ENCODE assay signal across 8 cellular contexts in the genomic region with DNA sequence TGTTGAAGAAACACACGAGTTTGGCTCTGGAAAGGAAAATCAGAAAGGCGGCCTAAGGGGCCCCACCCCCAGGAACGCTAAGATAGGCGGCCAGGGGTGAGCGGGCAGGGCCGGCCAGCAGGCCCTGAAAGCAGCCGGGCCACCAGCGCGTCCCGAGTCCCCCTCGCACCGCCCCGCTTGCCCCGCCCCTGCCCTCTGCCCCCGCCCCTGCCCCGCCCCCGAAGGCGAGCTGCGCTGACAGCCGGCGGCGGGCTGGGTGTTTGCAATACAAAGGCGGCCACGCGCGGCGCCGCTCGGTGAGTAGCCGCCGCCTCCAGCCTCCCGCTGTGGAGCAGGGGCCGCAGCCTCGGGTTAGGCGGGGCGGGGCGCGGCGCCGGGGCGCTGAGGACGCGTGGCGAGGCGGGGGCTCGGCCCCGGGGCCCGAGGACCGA. TPM values are rescaled to one million over a fixed set of nuclear protein-coding genes. Genes with fewer than 3 reads are reported as not detected.
DNase-seq lines count a peak whose midpoint lies in the region; ATAC-seq and TF ChIP-seq lines count a peak whose summit lies in the region.

A gene with protein sequence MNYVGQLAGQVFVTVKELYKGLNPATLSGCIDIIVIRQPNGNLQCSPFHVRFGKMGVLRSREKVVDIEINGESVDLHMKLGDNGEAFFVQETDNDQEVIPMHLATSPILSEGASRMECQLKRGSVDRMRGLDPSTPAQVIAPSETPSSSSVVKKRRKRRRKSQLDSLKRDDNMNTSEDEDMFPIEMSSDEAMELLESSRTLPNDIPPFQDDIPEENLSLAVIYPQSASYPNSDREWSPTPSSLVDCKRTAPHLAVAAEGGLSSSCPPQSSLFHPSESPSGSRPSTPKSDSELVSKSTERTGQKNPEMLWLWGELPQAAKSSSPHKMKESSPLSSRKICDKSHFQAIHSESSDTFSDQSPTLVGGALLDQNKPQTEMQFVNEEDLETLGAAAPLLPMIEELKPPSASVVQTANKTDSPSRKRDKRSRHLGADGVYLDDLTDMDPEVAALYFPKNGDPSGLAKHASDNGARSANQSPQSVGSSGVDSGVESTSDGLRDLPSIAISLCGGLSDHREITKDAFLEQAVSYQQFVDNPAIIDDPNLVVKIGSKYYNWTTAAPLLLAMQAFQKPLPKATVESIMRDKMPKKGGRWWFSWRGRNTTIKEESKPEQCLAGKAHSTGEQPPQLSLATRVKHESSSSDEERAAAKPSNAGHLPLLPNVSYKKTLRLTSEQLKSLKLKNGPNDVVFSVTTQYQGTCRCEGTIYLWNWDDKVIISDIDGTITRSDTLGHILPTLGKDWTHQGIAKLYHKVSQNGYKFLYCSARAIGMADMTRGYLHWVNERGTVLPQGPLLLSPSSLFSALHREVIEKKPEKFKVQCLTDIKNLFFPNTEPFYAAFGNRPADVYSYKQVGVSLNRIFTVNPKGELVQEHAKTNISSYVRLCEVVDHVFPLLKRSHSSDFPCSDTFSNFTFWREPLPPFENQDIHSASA (plus strand): TSS at position 257 of the 431 bp plus-strand sequence. CDS start 18,910 bp downstream, outside the sequence.

- in situ Hi-C loops in KBM-7 (cut with MboI; ENCODE audit: low pct_unique_long_range_greater_than_20kb, low sequenced_read_pairs), result no loop called here

- intact Hi-C loops in activated T-helper 2 cell treated with anti-CD3 and anti-CD28 coated beads, Interferon-gamma antibody, Interleukin-2, Interleukin-4, amounts not matched to agents 10 μg/mL and 5 μg/mL and 100 μg/mL, durations not matched to agents 14 hours and 24 hours and 36 hours (cut with micrococcal nuclease), result loop anchor here (1.0 to 10.0 kb wide), 4 partner anchors 8 to 932 kb away; a partner anchor contains a TSS
- intact Hi-C loops in natural killer cell (cut with micrococcal nuclease), result loop anchor here (1.0 to 5.0 kb wide), 2 partner anchors 29 to 54 kb away; no protein-coding TSS in a partner anchor

- peak within 1 kb of the TSS; percentile 83 for H3K27ac Mint-ChIP-seq in activated T-helper 2 cell treated with anti-CD3 and anti-CD28 coated beads, Interferon-gamma antibody, Interleukin-2, Interleukin-4, amounts not matched to agents 10 μg/mL and 5 μg/mL and 100 μg/mL, durations not matched to agents 14 hours and 24 hours and 36 hours
- peak within 1 kb of the TSS; percentile 93 to 94 for H3K27ac Mint-ChIP-seq in natural killer cell

- H3K4me3 ChIP-seq in fibroblast of mammary gland (ENCODE audit: control insufficient read depth, low read depth, low read length), result peak within 1 kb of the TSS; percentile 92

- DNase-seq in DMS79 (lab: John Stamatoyannopoulos, UW), result peak; percentile 69
- peak; percentile 49 for DNase-seq in KBM-7
- peak; percentile 93 for DNase-seq in RWPE1 (ENCODE audit: low spot score)
- DNase-seq in activated T-helper 2 cell treated with anti-CD3 and anti-CD28 coated beads, Interferon-gamma antibody, Interleukin-2, Interleukin-4, amounts not matched to agents 10 μg/mL and 5 μg/mL and 100 μg/mL, durations not matched to agents 14 hours and 24 hours and 36 hours (ENCODE audit: low spot score), result peak; percentile 81
- DNase-seq in fibroblast of mammary gland (ENCODE audit: low read depth), result peak; percentile 76
- DNase-seq in natural killer cell, result peak; percentile 86
- DNase-seq in stimulated activated naive CD4-positive, alpha-beta T cell (lab: John Stamatoyannopoulos, UW), result peak; percentile 76 to 90 (median 84)

- H3K4me3 Mint-ChIP-seq in activated T-helper 2 cell treated with anti-CD3 and anti-CD28 coated beads, Interferon-gamma antibody, Interleukin-2, Interleukin-4, amounts not matched to agents 10 μg/mL and 5 μg/mL and 100 μg/mL, durations not matched to agents 14 hours and 24 hours and 36 hours (ENCODE audit: low read depth), result peak within 1 kb of the TSS; percentile 94
- peak within 1 kb of the TSS; percentile 95 for H3K4me3 Mint-ChIP-seq in natural killer cell

- peaks cover 77% of the 10 kb centered on the region for H3K4me1 Mint-ChIP-seq in activated T-helper 2 cell treated with anti-CD3 and anti-CD28 coated beads, Interferon-gamma antibody, Interleukin-2, Interleukin-4, amounts not matched to agents 10 μg/mL and 5 μg/mL and 100 μg/mL, durations not matched to agents 14 hours and 24 hours and 36 hours (ENCODE audit: low read depth)
- peaks cover 62 to 64% of the 10 kb centered on the region in 2 donors for H3K4me1 Mint-ChIP-seq in natural killer cell

- 0 out of 2 replicates have a peak, but pooled peaks have one; percentile 22 for TF ChIP-seq CTCF in RWPE1 (conservative IDR thresholded peaks at IDR 0.05; ENCODE audit: low read depth)
- TF ChIP-seq CTCF in fibroblast of mammary gland (conservative IDR thresholded peaks at IDR 0.05; ENCODE audit: control insufficient read depth, insufficient read depth, low read depth, low read length), result no peak
- no peak for TF ChIP-seq CTCF in natural killer cell (IDR thresholded peaks at IDR 0.05)

- POLR2A ChIA-PET in RWPE1 (lab: Yijun Ruan, JAX; ENCODE audit: low non-redundant PET), result no interaction called here

- no peaks in the 10 kb centered on the region for H3K9me3 Mint-ChIP-seq in activated T-helper 2 cell treated with anti-CD3 and anti-CD28 coated beads, Interferon-gamma antibody, Interleukin-2, Interleukin-4, amounts not matched to agents 10 μg/mL and 5 μg/mL and 100 μg/mL, durations not matched to agents 14 hours and 24 hours and 36 hours
- no peaks in the 10 kb centered on the region for H3K9me3 Mint-ChIP-seq in natural killer cell

- H3K27ac ChIP-seq in RWPE1, result peak within 1 kb of the TSS; percentile 87

- H3K36me3 Mint-ChIP-seq in activated T-helper 2 cell treated with anti-CD3 and anti-CD28 coated beads, Interferon-gamma antibody, Interleukin-2, Interleukin-4, amounts not matched to agents 10 μg/mL and 5 μg/mL and 100 μg/mL, durations not matched to agents 14 hours and 24 hours and 36 hours (ENCODE audit: low read depth), result peaks cover 3% of the 10 kb centered on the region
- H3K36me3 Mint-ChIP-seq in natural killer cell, result no peaks in the 10 kb centered on the region

- ATAC-seq in GM21576 (IDR thresholded peaks at IDR 0.05; ENCODE audit: unreplicated experiment) (peak; percentile 49), natural killer cell (peak; percentile 70 to 90 (median 80))

- no peaks in the 10 kb centered on the region for H3K27me3 Mint-ChIP-seq in activated T-helper 2 cell treated with anti-CD3 and anti-CD28 coated beads, Interferon-gamma antibody, Interleukin-2, Interleukin-4, amounts not matched to agents 10 μg/mL and 5 μg/mL and 100 μg/mL, durations not matched to agents 14 hours and 24 hours and 36 hours (ENCODE audit: low read depth)
- no peaks in the 10 kb centered on the region for H3K27me3 Mint-ChIP-seq in natural killer cell (ENCODE audit: low read depth in 2 of 2)

- CTCF ChIA-PET in RWPE1 (lab: Yijun Ruan, JAX), result interaction anchor here (0.6 to 0.8 kb wide), 2 partner anchors 33 to 36 kb away, joined by 3 read pairs; no protein-coding TSS in a partner anchor

RNA-seq across cellular contexts. Expression of the gene that starts here (rescaled TPM):
- total RNA-seq in activated T-helper 2 cell treated with anti-CD3 and anti-CD28 coated beads, Interferon-gamma antibody, Interleukin-2, Interleukin-4, amounts not matched to agents 10 μg/mL and 5 μg/mL and 100 μg/mL, durations not matched to agents 14 hours and 24 hours and 36 hours, result 42.9 and 48.8 TPM in 2 replicates
- total RNA-seq in natural killer cell, result 100 to 1,000 TPM in 2 of 3 donors, 10 to 100 TPM in 1; 95.0 to 122 (median 118) TPM

Comparison
In these comparisons a context has a peak if more than half of its experiments do, and no peak if none do; other contexts are left out.
1. Peak in every context shown above with its lines: DNase-seq, ATAC-seq, H3K4me3 ChIP-seq and H3K27ac ChIP-seq.